Comparison of ENCODE assay signal across 16 cellular contexts in genomic region chr2:197853549-197853948, GRCh38. TPM values are rescaled to one million over a fixed set of nuclear protein-coding genes. Genes with fewer than 3 reads are reported as not detected.
DNase-seq lines count a peak whose midpoint lies in the region; ATAC-seq lines count a peak whose summit lies in the region.
"Had no signal": no experiment of that assay in that cellular context is flagged by ENCODE, and none has a peak within 500 bp of the region (broad histone marks: within the 10 kb centered on the region; RNA-seq: fewer than 3 reads in every experiment).

No MANE protein-coding gene starts in this region.

- H3K27me3 Mint-ChIP-seq in activated T-cell treated with anti-CD3 and anti-CD28 coated beads, Interleukin-2, amount 50 U/mL, for 24 hours: no peaks in the 10 kb centered on the region
- H3K27me3 Mint-ChIP-seq: CD4-positive, alpha-beta memory T cell had no signal

- H3K9me3 ChIP-seq in aorta (ENCODE audit: control insufficient read depth, low read length): peaks cover 2% of the 10 kb centered on the region

- H3K27ac ChIP-seq in angular gyrus (ENCODE audit: low read depth, low read length): peak overlapping the region; percentile 62
- H3K27ac ChIP-seq in temporal lobe (ENCODE audit: low read depth, low read length): peak overlapping the region; percentile 88
- H3K27ac ChIP-seq in aorta (ENCODE audit: low read depth in 1 of 2, low read length in 2 of 2): no peak overlapping the region
- H3K27ac ChIP-seq: 22Rv1; BLaER1 treated with 17β-estradiol and CSF1 and Interleukin-3, amounts not matched to agents 10 nM and 100 nM had no signal

- peak; percentile 100 for ATAC-seq in left colon
- ATAC-seq in stimulated activated naive CD8-positive, alpha-beta T cell treated with anti-CD3 and anti-CD28 coated beads, Interleukin-15, Interleukin-2, amounts not matched to agents 100 U/mL and 50 U/mL, for 24 hours: no peak
- ATAC-seq in aorta (ENCODE audit: low FRiP score): no peak
- ATAC-seq in HG03432 (IDR thresholded peaks at IDR 0.05; ENCODE audit: unreplicated experiment): no peak

- H3K27me3 ChIP-seq in aorta (ENCODE audit: control insufficient read depth in 1 of 2, insufficient read depth in 2 of 2, low read length in 1 of 2): no peaks in the 10 kb centered on the region
- H3K27me3 ChIP-seq: BLaER1 treated with 17β-estradiol and CSF1 and Interleukin-3, amounts not matched to agents 10 nM and 100 nM had no signal

- WGBS in aorta, 2 donors: 8 to 11% methylated on average over 1 of the region's 1 CpG

- H3K9me3 Mint-ChIP-seq in activated T-cell treated with anti-CD3 and anti-CD28 coated beads, Interleukin-2, amount 50 U/mL, for 24 hours: peaks cover 7% of the 10 kb centered on the region

- peaks cover 3 to 5% of the 10 kb centered on the region in 2 donors for H3K4me1 ChIP-seq in aorta (ENCODE audit: control insufficient read depth in 1 of 2, insufficient read depth in 2 of 2, low read length in 2 of 2)

- H3K27ac Mint-ChIP-seq in activated T-cell treated with anti-CD3 and anti-CD28 coated beads, Interleukin-2, amount 50 U/mL, for 24 hours: peak overlapping the region; percentile 22
- H3K27ac Mint-ChIP-seq: CD4-positive, alpha-beta memory T cell; H9 had no signal

- peaks cover 64% of the 10 kb centered on the region for H3K4me1 Mint-ChIP-seq in activated T-cell treated with anti-CD3 and anti-CD28 coated beads, Interleukin-2, amount 50 U/mL, for 24 hours (ENCODE audit: low read depth)

- H3K36me3 Mint-ChIP-seq in activated T-cell treated with anti-CD3 and anti-CD28 coated beads, Interleukin-2, amount 50 U/mL, for 24 hours (ENCODE audit: low read depth): peaks cover 5% of the 10 kb centered on the region

- no peak overlapping the region for H3K4me3 ChIP-seq in aorta (ENCODE audit: low read length in 2 of 2)
- H3K4me3 ChIP-seq: BLaER1 treated with 17β-estradiol and CSF1 and Interleukin-3, amounts not matched to agents 10 nM and 100 nM had no signal

- DNase-seq in activated T-cell treated with anti-CD3 and anti-CD28 coated beads, Interleukin-2, amount 50 U/mL, for 24 hours: no peak
- no peak for DNase-seq in activated T-cell treated with anti-CD3 and anti-CD28 coated beads, Interleukin-2, amount 50 U/mL, for 48 hours
- DNase-seq in left colon (no peak), aorta (no peak)
- no peak for DNase-seq in stimulated activated naive CD8-positive, alpha-beta T cell treated with anti-CD3 and anti-CD28 coated beads, Interleukin-15, Interleukin-2, amounts not matched to agents 100 U/mL and 50 U/mL, for 24 hours
- DNase-seq: CD4-positive, alpha-beta memory T cell; DMS79; GOT3; H9; IMR-90 had no signal

- intact Hi-C loops in left colon (cut with DNase I, micrococcal nuclease) (no loop called here), aorta (cut with DNase I) (no loop called here)

- no peaks in the 10 kb centered on the region for H3K36me3 ChIP-seq in aorta (ENCODE audit: control insufficient read depth in 1 of 2, insufficient read depth in 2 of 2, low read length in 1 of 2)
- H3K36me3 ChIP-seq: BLaER1 treated with 17β-estradiol and CSF1 and Interleukin-3, amounts not matched to agents 10 nM and 100 nM had no signal

- H3K4me3 Mint-ChIP-seq in activated T-cell treated with anti-CD3 and anti-CD28 coated beads, Interleukin-2, amount 50 U/mL, for 24 hours: no peak overlapping the region
- H3K4me3 Mint-ChIP-seq: CD4-positive, alpha-beta memory T cell; H9 had no signal

RNA-seq across cellular contexts. Expression of gene PLCL1, which starts 49.2 kb away (rescaled TPM):
- total RNA-seq in left colon (1 to 10 TPM; 1.1 to 3.0 TPM), temporal lobe (28.5 TPM), aorta (10 to 100 TPM; 11.6 to 14.8 TPM)
- polyA plus RNA-seq in aorta: 10 to 100 TPM in 1 of 2 donors, 1 to 10 TPM in 1; 5.1 to 15.7 TPM
- total RNA-seq: G401 had no signal

Comparison
In these comparisons a context has a peak if more than half of its experiments do, and no peak if none do; other contexts are left out.
1. H3K27ac ChIP-seq: peak in angular gyrus (single experiment) and temporal lobe (single experiment); none in aorta (0 of 2).